9 cellular contexts compared by ENCODE assay signal in the genomic region with DNA sequence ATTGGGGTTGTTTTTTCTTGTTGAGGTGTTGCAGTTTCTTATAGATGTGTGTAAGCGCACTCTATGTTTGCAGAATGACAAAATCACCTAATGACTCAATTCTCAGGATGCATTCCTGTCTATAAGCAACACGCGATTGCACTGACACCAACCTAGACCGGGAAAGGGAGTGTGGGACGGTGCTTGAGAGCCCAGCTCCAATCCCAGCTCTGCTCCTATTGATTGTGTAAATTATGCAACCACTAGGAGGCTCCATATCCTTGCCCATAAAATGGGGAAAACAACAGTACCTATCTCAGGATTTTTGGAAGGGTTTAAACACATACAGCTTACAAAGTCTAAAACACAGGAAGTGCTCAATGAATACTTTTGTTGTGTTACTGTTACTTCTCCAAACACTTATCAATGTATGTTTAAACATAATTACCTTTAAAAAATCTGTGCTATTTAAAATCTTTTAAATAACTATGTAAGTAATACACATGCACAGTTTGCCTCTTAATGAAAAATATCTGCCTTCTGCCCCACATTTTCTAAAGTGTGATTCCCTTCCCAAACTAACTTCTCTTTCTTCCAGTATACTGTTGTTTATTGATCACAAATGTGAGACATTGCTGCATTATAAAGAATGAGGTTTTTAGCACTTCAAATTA.
DNase-seq lines count a peak whose midpoint lies in the region; ATAC-seq lines count a peak whose summit lies in the region.
"Had no signal": no experiment of that assay in that cellular context is flagged by ENCODE, and none has a peak within 500 bp of the region (broad histone marks: within the 10 kb centered on the region; RNA-seq: fewer than 3 reads in every experiment).

No MANE protein-coding gene starts in this region.

- H3K18ac ChIP-seq in mesendoderm (ENCODE audit: low read length) = no peak overlapping the region

- no peaks in the 10 kb centered on the region for H3K79me2 ChIP-seq in mesendoderm (ENCODE audit: control insufficient read depth, insufficient read depth, low read length)

- H2BK120ac ChIP-seq in mesendoderm (ENCODE audit: low read depth, low read length) = no peak overlapping the region

- H3K4ac ChIP-seq in mesendoderm (ENCODE audit: low read depth, low read length) = no peak overlapping the region

- POLR2A ChIA-PET in CD8-positive, alpha-beta memory T cell (lab: Charles Lee) = no interaction called here

- no peaks in the 10 kb centered on the region for H3K36me3 ChIP-seq in mesendoderm (ENCODE audit: control insufficient read depth, insufficient read depth, low read length)
- no peaks in the 10 kb centered on the region for H3K36me3 ChIP-seq in CD8-positive, alpha-beta memory T cell (ENCODE audit: insufficient read depth, low read length)

- H3K4me1 Mint-ChIP-seq in CD8-positive, alpha-beta memory T cell = no peaks in the 10 kb centered on the region
- H3K4me1 Mint-ChIP-seq in activated CD8-positive, alpha-beta memory T cell treated with anti-CD3 and anti-CD28 coated beads, Interleukin-2, amount 10 ng/mL, durations not matched to agents 7 days and 5 days = no peaks in the 10 kb centered on the region
- H3K4me1 Mint-ChIP-seq: naive B cell had no signal

- no peak overlapping the region for H3K23ac ChIP-seq in mesendoderm (ENCODE audit: low read length)

- no peak overlapping the region for H2AK5ac ChIP-seq in mesendoderm (ENCODE audit: low read length)

- H4K8ac ChIP-seq in mesendoderm (ENCODE audit: low read depth, low read length) = no peak overlapping the region

- no peak overlapping the region for H3K56ac ChIP-seq in mesendoderm (ENCODE audit: low read length)

- H4K5ac ChIP-seq in mesendoderm (ENCODE audit: low read length) = no peak overlapping the region

- no CpG with 5 or more reads among the region's 5 CpGs for WGBS in mesendoderm (ENCODE audit: extremely low coverage, insufficient coverage, low lambda C conversion rate)

- no peaks in the 10 kb centered on the region for H3K27me3 ChIP-seq in mesendoderm (ENCODE audit: insufficient read depth, low read length, poor library complexity)
- H3K27me3 ChIP-seq in CD8-positive, alpha-beta memory T cell (ENCODE audit: insufficient read depth, low read length, poor library complexity, severe bottlenecking) = no peaks in the 10 kb centered on the region

- no peak overlapping the region for H3K4me3 ChIP-seq in mesendoderm (ENCODE audit: low read length)
- no peak overlapping the region for H3K4me3 ChIP-seq in CD8-positive, alpha-beta memory T cell (ENCODE audit: low read length)

- no peak overlapping the region for H3K9ac ChIP-seq in mesendoderm (ENCODE audit: low read length)

- H3K27ac Mint-ChIP-seq in CD8-positive, alpha-beta memory T cell = no peak overlapping the region
- no peak overlapping the region for H3K27ac Mint-ChIP-seq in activated CD8-positive, alpha-beta memory T cell treated with anti-CD3 and anti-CD28 coated beads, Interleukin-2, amount 10 ng/mL, durations not matched to agents 7 days and 5 days
- H3K27ac Mint-ChIP-seq: naive B cell had no signal

- no peak overlapping the region for H3K27ac ChIP-seq in mesendoderm (ENCODE audit: low read depth, low read length)
- H3K27ac ChIP-seq in CD8-positive, alpha-beta memory T cell (ENCODE audit: low read depth, low read length) = no peak overlapping the region

- H3K79me1 ChIP-seq in mesendoderm (ENCODE audit: low read length) = no peaks in the 10 kb centered on the region

- H3K9me3 Mint-ChIP-seq in CD8-positive, alpha-beta memory T cell = peaks cover 0 to 7% (median 2%) of the 10 kb centered on the region in 5 donors
- no peaks in the 10 kb centered on the region for H3K9me3 Mint-ChIP-seq in activated CD8-positive, alpha-beta memory T cell treated with anti-CD3 and anti-CD28 coated beads, Interleukin-2, amount 10 ng/mL, durations not matched to agents 7 days and 5 days (ENCODE audit: low read depth)

- no peaks in the 10 kb centered on the region for H3K9me3 ChIP-seq in CD8-positive, alpha-beta memory T cell (ENCODE audit: low read length)

- peak; percentile 48 for ATAC-seq in HG02610 (IDR thresholded peaks at IDR 0.05; ENCODE audit: unreplicated experiment)
- ATAC-seq in activated CD8-positive, alpha-beta memory T cell treated with anti-CD3 and anti-CD28 coated beads, Interleukin-2, amount 10 ng/mL, durations not matched to agents 7 days and 5 days = no peak

- H3K27me3 Mint-ChIP-seq in CD8-positive, alpha-beta memory T cell = no peaks in the 10 kb centered on the region
- no peaks in the 10 kb centered on the region for H3K27me3 Mint-ChIP-seq in activated CD8-positive, alpha-beta memory T cell treated with anti-CD3 and anti-CD28 coated beads, Interleukin-2, amount 10 ng/mL, durations not matched to agents 7 days and 5 days
- H3K27me3 Mint-ChIP-seq: naive B cell had no signal

- no peak overlapping the region for H3K4me2 ChIP-seq in mesendoderm (ENCODE audit: low read length)

- H3K4me3 Mint-ChIP-seq in CD8-positive, alpha-beta memory T cell = no peak overlapping the region
- H3K4me3 Mint-ChIP-seq in activated CD8-positive, alpha-beta memory T cell treated with anti-CD3 and anti-CD28 coated beads, Interleukin-2, amount 10 ng/mL, durations not matched to agents 7 days and 5 days = no peak overlapping the region
- H3K4me3 Mint-ChIP-seq: naive B cell had no signal

- peak; percentile 2 for DNase-seq in Daoy (ENCODE audit: low read depth)
- DNase-seq in NCI-H526 (lab: John Stamatoyannopoulos, UW) = peak; percentile 5 to 66
- peak; percentile 48 for DNase-seq in ecto neural progenitor cell (ENCODE audit: low spot score)
- DNase-seq in mesendoderm = peak; percentile 76
- DNase-seq in CD8-positive, alpha-beta memory T cell = no peak
- DNase-seq in activated CD8-positive, alpha-beta memory T cell treated with anti-CD3 and anti-CD28 coated beads, Interleukin-2, amount 10 ng/mL, durations not matched to agents 7 days and 5 days = no peak
- no peak for DNase-seq in DMS79 treated with DMSO at 0.1 percent for 48 hours (lab: John Stamatoyannopoulos, UW)
- DNase-seq: naive B cell had no signal

- CTCF ChIA-PET in CD8-positive, alpha-beta memory T cell (lab: Charles Lee) = no interaction called here
- CTCF ChIA-PET in activated CD8-positive, alpha-beta memory T cell treated with anti-CD3 and anti-CD28 coated beads, Interleukin-2, amount 10 ng/mL, durations not matched to agents 7 days and 5 days (lab: Charles Lee) = interaction anchor here (0.7 kb wide), 1 partner anchor 1214 kb away, joined by 3 read pairs; no protein-coding TSS in a partner anchor

- no peaks in the 10 kb centered on the region for H3K4me1 ChIP-seq in mesendoderm (ENCODE audit: control insufficient read depth, low read depth, low read length)
- H3K4me1 ChIP-seq in CD8-positive, alpha-beta memory T cell (ENCODE audit: insufficient read depth, low read length) = no peaks in the 10 kb centered on the region

- no peak overlapping the region for H2BK5ac ChIP-seq in mesendoderm (ENCODE audit: low read length)

- no peaks in the 10 kb centered on the region for H3K36me3 Mint-ChIP-seq in CD8-positive, alpha-beta memory T cell
- no peaks in the 10 kb centered on the region for H3K36me3 Mint-ChIP-seq in activated CD8-positive, alpha-beta memory T cell treated with anti-CD3 and anti-CD28 coated beads, Interleukin-2, amount 10 ng/mL, durations not matched to agents 7 days and 5 days
- H3K36me3 Mint-ChIP-seq: naive B cell had no signal

- H2BK15ac ChIP-seq in mesendoderm (replicated peaks; ENCODE audit: low read depth) = no peak overlapping the region

Comparison
In these comparisons a context has a peak if more than half of its experiments do, and no peak if none do; other contexts are left out.
1. DNase-seq: peak in Daoy (single experiment), NCI-H526 (2 of 2), ecto neural progenitor cell (single experiment) and mesendoderm (single experiment); none in CD8-positive, alpha-beta memory T cell (0 of 5), activated CD8-positive, alpha-beta memory T cell treated with anti-CD3 and anti-CD28 coated beads, Interleukin-2, amount 10 ng/mL, durations not matched to agents 7 days and 5 days (single experiment) and DMS79 treated with DMSO at 0.1 percent for 48 hours (single experiment).